ENCODE assay signal across 8 cellular contexts in the genomic region with DNA sequence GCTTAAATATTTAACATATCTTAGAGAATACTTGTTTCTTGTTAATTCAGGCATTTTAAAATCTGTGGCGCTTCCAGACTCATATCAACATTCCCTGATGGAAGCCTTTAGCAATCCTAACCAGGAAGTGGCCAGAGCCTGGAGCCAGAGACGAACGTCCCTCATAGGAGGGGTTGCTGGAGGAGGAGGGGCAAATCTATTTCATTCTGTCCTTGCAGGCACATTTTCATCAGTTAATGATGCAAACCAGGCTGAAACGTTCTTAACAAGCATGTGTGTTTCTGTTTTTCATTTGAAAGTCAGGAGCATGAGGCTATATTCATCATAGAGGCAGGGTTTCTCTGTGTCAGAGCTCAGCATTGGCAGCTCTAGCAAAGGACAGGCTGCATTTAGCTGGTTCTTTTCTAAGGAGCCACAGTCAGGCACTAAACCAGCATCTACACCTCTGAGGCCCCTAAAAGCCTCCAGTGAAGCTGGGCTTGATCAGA.
A peak's percentile ranks its signal among the peaks of the same experiment; 100 is the strongest.
DNase-seq lines count a peak whose midpoint lies in the region; ATAC-seq lines count a peak whose summit lies in the region.

No MANE protein-coding gene starts in this region.

- DNase-seq in DMS79 (lab: John Stamatoyannopoulos, UW) = peak; percentile 16
- peak; percentile 14 to 63 for DNase-seq in SHP77 (lab: John Stamatoyannopoulos, UW)
- DNase-seq in globus pallidus (ENCODE audit: low spot score) = peak; percentile 73
- DNase-seq in pons (ENCODE audit: low spot score) = peak; percentile 83
- no peak for DNase-seq in RPMI8226
- no peak for DNase-seq in stimulated activated CD4-positive, alpha-beta T cell treated with anti-CD3 and anti-CD28 coated beads, Interleukin-4, amount 100 ng/mL, for 4 hours

- no peak for ATAC-seq in HG02798 (IDR thresholded peaks at IDR 0.05; ENCODE audit: poor library complexity, unreplicated experiment)
- no peak for ATAC-seq in GM21786 (IDR thresholded peaks at IDR 0.05; ENCODE audit: unreplicated experiment)

Comparison
In these comparisons a context has a peak if more than half of its experiments do, and no peak if none do; other contexts are left out.
1. DNase-seq: peak in DMS79 (single experiment), SHP77 (2 of 2), globus pallidus (single experiment) and pons (single experiment); none in RPMI8226 (single experiment) and stimulated activated CD4-positive, alpha-beta T cell treated with anti-CD3 and anti-CD28 coated beads, Interleukin-4, amount 100 ng/mL, for 4 hours (0 of 2).